Comparison of ENCODE assay signal across 3 cellular contexts in the genomic region with DNA sequence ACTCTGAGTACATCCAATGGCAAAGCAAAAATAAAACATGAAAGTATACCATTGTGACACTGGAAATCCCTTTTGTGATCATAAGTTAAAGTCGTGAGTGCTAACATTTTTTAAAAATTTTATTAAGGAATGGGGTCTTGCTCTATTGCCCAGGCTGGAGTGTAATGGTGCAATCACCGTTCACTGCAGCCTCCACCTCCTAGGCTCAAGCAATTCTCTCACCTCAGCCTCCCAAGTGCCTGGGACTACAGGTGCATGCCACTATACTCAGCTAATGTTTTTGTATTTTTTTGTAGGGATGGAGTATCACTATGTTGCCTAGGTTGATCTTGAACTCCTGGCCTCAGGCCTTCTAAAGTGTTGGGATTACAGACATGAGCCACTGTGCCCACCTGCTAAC.
TF ChIP-seq lines count a peak whose summit lies in the region.

No MANE protein-coding gene starts in this region.

TF ChIP-seq in HepG2, 621 proteins besides CTCF, POLR2A, EP300 and RAD21:
- TF ChIP-seq ZNF234 (CRISPR knock-in tag; conservative IDR thresholded peaks at IDR 0.05) (no peak), ATM (IDR thresholded peaks at IDR 0.05; ENCODE audit: borderline replicate concordance) (no peak), ZNF597 (CRISPR knock-in tag; IDR thresholded peaks at IDR 0.05) (no peak), ESRRA (CRISPR knock-in tag; IDR thresholded peaks at IDR 0.05; ENCODE audit: low read depth) (no peak)
- TF ChIP-seq, protein P1, sequence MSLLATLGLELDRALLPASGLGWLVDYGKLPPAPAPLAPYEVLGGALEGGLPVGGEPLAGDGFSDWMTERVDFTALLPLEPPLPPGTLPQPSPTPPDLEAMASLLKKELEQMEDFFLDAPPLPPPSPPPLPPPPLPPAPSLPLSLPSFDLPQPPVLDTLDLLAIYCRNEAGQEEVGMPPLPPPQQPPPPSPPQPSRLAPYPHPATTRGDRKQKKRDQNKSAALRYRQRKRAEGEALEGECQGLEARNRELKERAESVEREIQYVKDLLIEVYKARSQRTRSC (CRISPR knock-in tag; IDR thresholded peaks at IDR 0.05; ENCODE audit: low read depth), result no peak
TF ChIP-seq in HepG2: peak in this region for 0.

TF ChIP-seq in WTC11, 78 proteins besides CTCF, POLR2A, EP300 and RAD21:
- TF ChIP-seq ZNF121 (CRISPR knock-in tag; IDR thresholded peaks at IDR 0.05), result 0 out of 2 replicates have a peak, but pooled peaks have one; percentile 55
- no peak for TF ChIP-seq OVOL2 (CRISPR knock-in tag; IDR thresholded peaks at IDR 0.05; ENCODE audit: borderline replicate concordance)

TF ChIP-seq in K562, 482 proteins besides CTCF, POLR2A, EP300 and RAD21:
- TF ChIP-seq NEUROD1 (IDR thresholded peaks at IDR 0.05; ENCODE audit: borderline replicate concordance, low read depth, low read length, partially characterized antibody) (no peak), ZNF318 (IDR thresholded peaks at IDR 0.05; ENCODE audit: borderline replicate concordance in 1 of 2, low read depth in 1 of 2) (no peak), ZNF121 (CRISPR knock-in tag; conservative IDR thresholded peaks at IDR 0.05) (peak; percentile 71)
- TF ChIP-seq, protein P2, sequence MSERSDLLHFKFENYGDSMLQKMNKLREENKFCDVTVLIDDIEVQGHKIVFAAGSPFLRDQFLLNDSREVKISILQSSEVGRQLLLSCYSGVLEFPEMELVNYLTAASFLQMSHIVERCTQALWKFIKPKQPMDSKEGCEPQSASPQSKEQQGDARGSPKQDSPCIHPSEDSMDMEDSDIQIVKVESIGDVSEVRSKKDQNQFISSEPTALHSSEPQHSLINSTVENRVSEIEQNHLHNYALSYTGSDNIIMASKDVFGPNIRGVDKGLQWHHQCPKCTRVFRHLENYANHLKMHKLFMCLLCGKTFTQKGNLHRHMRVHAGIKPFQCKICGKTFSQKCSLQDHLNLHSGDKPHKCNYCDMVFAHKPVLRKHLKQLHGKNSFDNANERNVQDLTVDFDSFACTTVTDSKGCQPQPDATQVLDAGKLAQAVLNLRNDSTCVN (CRISPR knock-in tag; IDR thresholded peaks at IDR 0.05), result no peak
